10 cellular contexts compared by ENCODE assay signal in genomic region chr17:10845388-10845751, GRCh38. TPM values are rescaled to one million over a fixed set of nuclear protein-coding genes. Genes with fewer than 3 reads are reported as not detected.
A peak's percentile ranks its signal among the peaks of the same experiment; 100 is the strongest.
DNase-seq lines count a peak whose midpoint lies in the region; ATAC-seq, FAIRE-seq and TF ChIP-seq lines count a peak whose summit lies in the region.
"Had no signal": no experiment of that assay in that cellular context is flagged by ENCODE, and none has a peak within 500 bp of the region (broad histone marks: within the 10 kb centered on the region; RNA-seq: fewer than 3 reads in every experiment).

No MANE protein-coding gene starts in this region.

- H2AFZ ChIP-seq in astrocyte (ENCODE audit: low read depth, low read length), result peak overlapping the region; percentile 77

- H3K9me3 ChIP-seq in heart right ventricle, result peaks cover 0 to 11% (median 0%) of the 10 kb centered on the region in 11 donors
- no peaks in the 10 kb centered on the region for H3K9me3 ChIP-seq in right cardiac atrium (ENCODE audit: control insufficient read depth, low read length)
- H3K9me3 ChIP-seq in astrocyte (ENCODE audit: insufficient read depth, low read depth, low read length), result no peaks in the 10 kb centered on the region
- no peaks in the 10 kb centered on the region for H3K9me3 ChIP-seq in mucosa of stomach (ENCODE audit: control insufficient read depth, low read length)
- H3K9me3 ChIP-seq in transverse colon, result no peaks in the 10 kb centered on the region

- H3K9me3 Mint-ChIP-seq in astrocyte (ENCODE audit: unreplicated experiment), result peaks cover 7% of the 10 kb centered on the region

- intact Hi-C loops in heart right ventricle (cut with DNase I) (loop anchor here (1.0 to 5.0 kb wide), 7 partner anchors 93 to 199 kb away; no protein-coding TSS in a partner anchor), right cardiac atrium (cut with DNase I) (loop anchor here in 3 of 4 donors (2.0 to 10.0 kb wide), 4 partner anchors 109 to 201 kb away; partner anchors contain the start of gene TMEM220 (in 1 of the 3)), transverse colon (cut with DNase I; ENCODE audit: low total_unique reads) (no loop called here), posterior vena cava (cut with DNase I) (loop anchor here in 1 of 2 donors (2.0 kb wide), 1 partner anchor 107 kb away; no protein-coding TSS in a partner anchor)

- H3K4me2 ChIP-seq in astrocyte (ENCODE audit: low read length), result peak overlapping the region; percentile 86

- no peak for TF ChIP-seq EP300 in transverse colon (IDR thresholded peaks at IDR 0.05; ENCODE audit: low read depth)

- peaks cover 32% of the 10 kb centered on the region for H3K27me3 Mint-ChIP-seq in astrocyte (ENCODE audit: low read depth, unreplicated experiment)

- DNase-seq in heart right ventricle (no peak), right cardiac atrium (no peak), astrocyte (ENCODE audit: low read depth) (no peak), transverse colon (no peak), posterior vena cava (ENCODE audit: low spot score) (no peak), A172 (ENCODE audit: low spot score) (no peak)

- peak in 1 of 9 donors; percentile 17 for TF ChIP-seq CTCF in heart right ventricle (IDR thresholded peaks at IDR 0.05)
- TF ChIP-seq CTCF in astrocyte (IDR thresholded peaks at IDR 0.05; ENCODE audit: insufficient read depth, low read depth, low read length), result no peak
- no peak for TF ChIP-seq CTCF in transverse colon (IDR thresholded peaks at IDR 0.05)

- H3K27ac ChIP-seq in heart right ventricle (no peak overlapping the region), right cardiac atrium (ENCODE audit: low read length) (no peak overlapping the region), astrocyte (ENCODE audit: low read depth, low read length) (no peak overlapping the region), transverse colon (peak overlapping the region in 2 of 4 donors; percentile 87 to 92)

- H3K4me3 ChIP-seq in heart right ventricle, result peak overlapping the region in 8 of 10 donors; percentile 36 to 57 (median 51)
- H3K4me3 ChIP-seq in right cardiac atrium (ENCODE audit: low read length), result no peak overlapping the region
- no peak overlapping the region for H3K4me3 ChIP-seq in astrocyte (ENCODE audit: insufficient read depth, low read depth, low read length)
- H3K4me3 ChIP-seq in mucosa of stomach (ENCODE audit: low read length), result no peak overlapping the region
- peak overlapping the region in 3 of 4 donors; percentile 43 to 73 (median 47) for H3K4me3 ChIP-seq in transverse colon

- peaks cover 8% of the 10 kb centered on the region for H3K4me1 Mint-ChIP-seq in astrocyte (ENCODE audit: low read depth, unreplicated experiment)

- ATAC-seq in heart right ventricle (no peak), right cardiac atrium (no peak), HG03378 (IDR thresholded peaks at IDR 0.05; ENCODE audit: unreplicated experiment) (no peak)

- H4K20me1 ChIP-seq in astrocyte (ENCODE audit: insufficient read depth, low read length), result no peaks in the 10 kb centered on the region

- H3K36me3 ChIP-seq in heart right ventricle (no peaks in the 10 kb centered on the region), astrocyte (ENCODE audit: insufficient read depth, low read length) (no peaks in the 10 kb centered on the region), mucosa of stomach (ENCODE audit: control insufficient read depth, insufficient read depth, low read length) (no peaks in the 10 kb centered on the region), transverse colon (no peaks in the 10 kb centered on the region)

- no peak overlapping the region for H3K27ac Mint-ChIP-seq in astrocyte (ENCODE audit: unreplicated experiment)

- FAIRE-seq in astrocyte (lab: Jason Lieb, UNC), result no peak
- FAIRE-seq: RCC 7860 had no signal

- no peak overlapping the region for H3K9ac ChIP-seq in astrocyte (ENCODE audit: low read length)
- H3K9ac ChIP-seq in mucosa of stomach (ENCODE audit: low read length), result peak overlapping the region; percentile 88

- no peaks in the 10 kb centered on the region for H3K79me2 ChIP-seq in astrocyte (ENCODE audit: insufficient read depth, low read length)

- in situ Hi-C loops in transverse colon (cut with MboI; ENCODE audit: low pct_ligation_motif_present in 1 of 4, low pct_unique_long_range_greater_than_20kb in 1 of 4, low sequenced_read_pairs in 3 of 4), result loop anchor here in 3 of 4 donors (10.0 to 25.0 kb wide), 3 partner anchors 101 to 208 kb away; partner anchors contain the start of gene TMEM220 (in 2 of the 3)

- H3K4me3 Mint-ChIP-seq in astrocyte (ENCODE audit: unreplicated experiment), result peak overlapping the region; percentile 85

- WGBS in heart right ventricle, 2 donors, result 16 to 17% methylated on average over 6 of the region's 6 CpGs
- WGBS in right cardiac atrium, result 18% methylated on average over 6 of the region's 6 CpGs
- WGBS in transverse colon (ENCODE audit: low coverage in 1 of 2), 2 donors, result 17 to 19% methylated on average over 6 of the region's 6 CpGs

- TF ChIP-seq POLR2A in transverse colon (IDR thresholded peaks at IDR 0.05), result no peak

- no peaks in the 10 kb centered on the region for H3K36me3 Mint-ChIP-seq in astrocyte (ENCODE audit: low read depth, unreplicated experiment)

- H3K27me3 ChIP-seq in heart right ventricle (peaks cover 0 to 26% (median 7%) of the 10 kb centered on the region in 7 donors), right cardiac atrium (ENCODE audit: control insufficient read depth, insufficient read depth) (no peaks in the 10 kb centered on the region), astrocyte (ENCODE audit: insufficient read depth, low read length) (no peaks in the 10 kb centered on the region), mucosa of stomach (ENCODE audit: control insufficient read depth, insufficient read depth, low read length) (peaks cover 5% of the 10 kb centered on the region), transverse colon (no peaks in the 10 kb centered on the region)

- peaks cover 0 to 14% (median 9%) of the 10 kb centered on the region in 9 donors for H3K4me1 ChIP-seq in heart right ventricle
- no peaks in the 10 kb centered on the region for H3K4me1 ChIP-seq in right cardiac atrium (ENCODE audit: control insufficient read depth, insufficient read depth, low read length)
- no peaks in the 10 kb centered on the region for H3K4me1 ChIP-seq in astrocyte (ENCODE audit: insufficient read depth, low read length)
- peaks cover 28% of the 10 kb centered on the region for H3K4me1 ChIP-seq in mucosa of stomach (ENCODE audit: control insufficient read depth, insufficient read depth, low read length)
- peaks cover 0 to 25% (median 18%) of the 10 kb centered on the region in 4 donors for H3K4me1 ChIP-seq in transverse colon

RNA-seq across cellular contexts. Expression of gene PIRT, which starts 7.5 kb away (rescaled TPM):
- not detected for total RNA-seq in heart right ventricle
- polyA plus RNA-seq in heart right ventricle, result not detected
- total RNA-seq in right cardiac atrium, result under 1 TPM in 1 of 4 donors, not detected in 3; 0.11 TPM
- polyA plus RNA-seq in right cardiac atrium, result 0.02 TPM
- total RNA-seq in astrocyte, result not detected in 2 replicates
- total RNA-seq in transverse colon, result 1 to 10 TPM in 3 of 4 donors, not detected in 1; 2.4 to 6.4 (median 2.5) TPM
- not detected for total RNA-seq in posterior vena cava
- not detected in 2 replicates for total RNA-seq in A172 (2014; rRNA removed; shearing (Covaris generic))
- total RNA-seq: H1 had no signal

RNA-seq across cellular contexts. Expression of gene TMEM238L, which starts 41.5 kb away (rescaled TPM):
- total RNA-seq in heart right ventricle (not detected), right cardiac atrium (not detected), astrocyte (not detected in 2 replicates), transverse colon (10 to 100 TPM; 34.4 to 66.5 (median 42.5) TPM), posterior vena cava (not detected)
- polyA plus RNA-seq in heart right ventricle (not detected), right cardiac atrium (not detected)
- total RNA-seq in A172 (2014; rRNA removed; shearing (Covaris generic)), result not detected in 2 replicates
- total RNA-seq: H1 had no signal
- polyA plus RNA-seq: H1 had no signal

Comparison
In these comparisons a context has a peak if more than half of its experiments do, and no peak if none do; other contexts are left out.
1. H3K4me3 ChIP-seq: peak in heart right ventricle (8 of 10) and transverse colon (3 of 4); none in right cardiac atrium (single experiment), astrocyte (single experiment) and mucosa of stomach (single experiment).
2. RNA of gene TMEM238L, which starts 41.5 kb away (total RNA-seq): 34.4 to 66.5 TPM in transverse colon; not detected in heart right ventricle, not detected in right cardiac atrium, not detected in astrocyte, not detected in posterior vena cava and not detected in A172; every median in the first group is over 10 times any median in the second.